In the genomic region with DNA sequence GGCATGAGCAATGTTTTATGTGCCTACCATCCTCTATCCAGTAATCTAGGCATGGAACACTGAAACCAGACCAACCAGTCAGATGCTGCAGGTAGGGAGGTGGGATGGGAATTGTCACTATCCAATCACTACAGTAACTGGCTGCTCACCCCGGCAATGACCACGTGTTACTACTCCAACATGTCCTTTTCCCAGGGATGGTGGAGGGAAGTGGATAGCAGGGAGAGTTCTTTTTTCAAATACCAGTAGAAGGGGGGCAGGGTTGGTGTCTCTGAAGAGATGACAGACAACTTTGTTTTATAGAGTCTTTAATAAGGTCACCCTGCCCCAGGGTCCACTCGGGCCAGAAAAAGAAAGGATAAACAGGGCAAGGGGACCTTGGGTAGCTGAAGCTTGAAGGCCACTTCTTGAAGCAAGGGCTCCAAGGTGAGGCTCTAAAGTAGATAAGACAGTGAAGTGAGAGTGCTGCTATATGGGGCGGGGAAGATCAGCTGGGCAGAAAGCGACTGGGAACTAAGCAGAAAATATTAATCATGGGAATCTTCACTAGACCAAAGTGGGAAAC, we compare ENCODE assay signal across 6 cellular contexts. TPM values are rescaled to one million over a fixed set of nuclear protein-coding genes. Genes with fewer than 3 reads are reported as not detected.
DNase-seq lines count a peak whose midpoint lies in the region; FAIRE-seq and TF ChIP-seq lines count a peak whose summit lies in the region.

No MANE protein-coding gene starts in this region.

- H3K4me3 ChIP-seq in WERI-Rb-1 (ENCODE audit: low read depth, low read length): peak overlapping the region; percentile 99

- FAIRE-seq in frontal cortex (lab: Jason Lieb, UNC): no peak

- H3K9me3 ChIP-seq in WERI-Rb-1 (ENCODE audit: severe bottlenecking): no peaks in the 10 kb centered on the region

- H3K36me3 ChIP-seq in WERI-Rb-1: peaks cover 62% of the 10 kb centered on the region

- TF ChIP-seq CTCF in WERI-Rb-1 (IDR thresholded peaks at IDR 0.05; ENCODE audit: low read depth, low read length): no peak

- H3K27ac ChIP-seq in WERI-Rb-1 (peak overlapping the region; percentile 86), layer of hippocampus (ENCODE audit: low read depth, low read length) (peak overlapping the region; percentile 94)

- no peaks in the 10 kb centered on the region for H3K27me3 ChIP-seq in WERI-Rb-1 (ENCODE audit: insufficient read depth, low read depth, severe bottlenecking)
- H3K27me3 ChIP-seq in layer of hippocampus (ENCODE audit: control insufficient read depth, insufficient read depth, low read length): no peaks in the 10 kb centered on the region

- peak; percentile 2 for DNase-seq in AG08396 (ENCODE audit: low spot score)
- DNase-seq in WERI-Rb-1: no peak
- no peak for DNase-seq in DMS 273 (lab: John Stamatoyannopoulos, UW; ENCODE audit: unreplicated experiment)
- no peak for DNase-seq in frontal cortex (ENCODE audit: low spot score in 2 of 2)
- no peak for DNase-seq in hypothalamus (lab: John Stamatoyannopoulos, UW)

RNA-seq across cellular contexts. Expression of a gene that starts 14.7 kb away (rescaled TPM):
- total RNA-seq in frontal cortex: 9.4 TPM

RNA-seq across cellular contexts. Expression of a gene that starts 22.9 kb away (rescaled TPM):
- 73.0 TPM for total RNA-seq in frontal cortex

RNA-seq across cellular contexts. Expression of a gene that starts 23.2 kb away (rescaled TPM):
- 22.0 TPM for total RNA-seq in frontal cortex

RNA-seq across cellular contexts. Expression of a gene that starts 30.0 kb away (rescaled TPM):
- under 0.01 TPM for total RNA-seq in frontal cortex

RNA-seq across cellular contexts. Expression of a gene that starts 32.7 kb away (rescaled TPM):
- total RNA-seq in frontal cortex: not detected
